Comparison of ENCODE assay signal across 15 cellular contexts in genomic region chr1:108080448-108080847, GRCh38.
DNase-seq lines count a peak whose midpoint lies in the region; ATAC-seq and TF ChIP-seq lines count a peak whose summit lies in the region.
"Had no signal": no experiment of that assay in that cellular context is flagged by ENCODE, and none has a peak within 500 bp of the region (broad histone marks: within the 10 kb centered on the region; RNA-seq: fewer than 3 reads in every experiment).

No MANE protein-coding gene starts in this region.

- peak overlapping the region; percentile 59 for H3K4me2 ChIP-seq in DND-41 (ENCODE audit: insufficient read depth, low read length)

- ATAC-seq in DND-41 (ENCODE audit: insufficient read depth, low read depth) (peak; percentile 15; the same call in 1 of the 3 replicates), GM19328 (IDR thresholded peaks at IDR 0.05; ENCODE audit: unreplicated experiment) (no peak)
- peak; percentile 82 for ATAC-seq in activated naive CD8-positive, alpha-beta T cell treated with anti-CD3 and anti-CD28 coated beads, Interleukin-2, amount 50 U/mL, for 24 hours

- peak overlapping the region; percentile 75 for H3K27ac ChIP-seq in DND-41 (ENCODE audit: low read length)
- H3K27ac ChIP-seq: ovary had no signal

- H3K9me3 ChIP-seq in DND-41 (ENCODE audit: insufficient read depth, low read length, severe bottlenecking), result no peaks in the 10 kb centered on the region
- H3K9me3 ChIP-seq: ovary had no signal

- peaks cover 7% of the 10 kb centered on the region for H3K9me3 Mint-ChIP-seq in activated CD4-positive, alpha-beta T cell treated with anti-CD3 and anti-CD28 coated beads, Interleukin-2, amount 10 ng/mL, durations not matched to agents 24 days and 14 days
- peaks cover 9% of the 10 kb centered on the region for H3K9me3 Mint-ChIP-seq in activated naive CD8-positive, alpha-beta T cell treated with anti-CD3 and anti-CD28 coated beads, Interleukin-2, amount 50 U/mL, for 24 hours
- H3K9me3 Mint-ChIP-seq in progenitor cell of endocrine pancreas (ENCODE audit: low read depth), result no peaks in the 10 kb centered on the region
- H3K9me3 Mint-ChIP-seq: CD14-positive monocyte had no signal

- H3K4me3 ChIP-seq in DND-41 (ENCODE audit: low read depth in 1 of 2, low read length in 2 of 2), result no peak overlapping the region
- H3K4me3 ChIP-seq: ovary had no signal

- intact Hi-C loops in activated CD4-positive, alpha-beta T cell treated with anti-CD3 and anti-CD28 coated beads, Interleukin-2, amount 10 ng/mL, durations not matched to agents 24 days and 14 days (cut with micrococcal nuclease), result loop anchor here (1.0 kb wide), 1 partner anchor 145 kb away; no protein-coding TSS in a partner anchor

- H4K20me1 ChIP-seq in DND-41 (ENCODE audit: insufficient read depth, low read length), result no peaks in the 10 kb centered on the region

- H2AFZ ChIP-seq in DND-41 (ENCODE audit: low read depth, low read length), result 0 out of 2 replicates have a peak overlapping the region, but pooled peaks have one; percentile 1

- H3K9ac ChIP-seq in DND-41 (ENCODE audit: low read depth, low read length), result peak overlapping the region; percentile 39; the same call in 1 of the 2 replicates

- H3K4me3 Mint-ChIP-seq in activated CD4-positive, alpha-beta T cell treated with anti-CD3 and anti-CD28 coated beads, Interleukin-2, amount 10 ng/mL, durations not matched to agents 24 days and 14 days, result peak overlapping the region; percentile 30
- peak overlapping the region; percentile 21 for H3K4me3 Mint-ChIP-seq in activated naive CD8-positive, alpha-beta T cell treated with anti-CD3 and anti-CD28 coated beads, Interleukin-2, amount 50 U/mL, for 24 hours
- H3K4me3 Mint-ChIP-seq in progenitor cell of endocrine pancreas (ENCODE audit: low read depth), result no peak overlapping the region
- H3K4me3 Mint-ChIP-seq: CD14-positive monocyte had no signal

- peak; percentile 54 for DNase-seq in DND-41
- peak; percentile 63 for DNase-seq in activated CD4-positive, alpha-beta T cell treated with anti-CD3 and anti-CD28 coated beads, Interleukin-2, amount 10 ng/mL, durations not matched to agents 24 days and 14 days
- DNase-seq in activated naive CD8-positive, alpha-beta T cell treated with anti-CD3 and anti-CD28 coated beads, Interleukin-2, amount 50 U/mL, for 24 hours, result peak; percentile 60
- peak; percentile 21 to 36 for DNase-seq in stimulated activated CD8-positive, alpha-beta memory T cell treated with anti-CD3 and anti-CD28 coated beads, Interleukin-15, amount 100 ng/mL, for 48 hours (ENCODE audit: low read depth in 2 of 2)
- no peak for DNase-seq in progenitor cell of endocrine pancreas (ENCODE audit: low spot score, unreplicated experiment)
- no peak for DNase-seq in T1000 (lab: John Stamatoyannopoulos, UW)
- DNase-seq: amygdala, cortex of kidney, GDM1, HCEC 1CT, MM.1S, NCI-H2171, ovary had no signal

- H3K27me3 Mint-ChIP-seq in activated CD4-positive, alpha-beta T cell treated with anti-CD3 and anti-CD28 coated beads, Interleukin-2, amount 10 ng/mL, durations not matched to agents 24 days and 14 days, result no peaks in the 10 kb centered on the region
- H3K27me3 Mint-ChIP-seq in activated naive CD8-positive, alpha-beta T cell treated with anti-CD3 and anti-CD28 coated beads, Interleukin-2, amount 50 U/mL, for 24 hours, result no peaks in the 10 kb centered on the region
- H3K27me3 Mint-ChIP-seq in progenitor cell of endocrine pancreas, result peaks cover 9% of the 10 kb centered on the region

- H3K36me3 ChIP-seq in DND-41 (ENCODE audit: insufficient read depth, low read length), result no peaks in the 10 kb centered on the region
- H3K36me3 ChIP-seq: ovary had no signal

- peaks cover 73% of the 10 kb centered on the region for H3K4me1 ChIP-seq in DND-41 (ENCODE audit: insufficient read depth, low read length)

- TF ChIP-seq CTCF in DND-41 (IDR thresholded peaks at IDR 0.05; ENCODE audit: borderline replicate concordance, extremely low read depth, low read length, poor library complexity, severe bottlenecking) (no peak), progenitor cell of endocrine pancreas (IDR thresholded peaks at IDR 0.05; ENCODE audit: unreplicated experiment) (no peak)

- H3K4me1 Mint-ChIP-seq in activated CD4-positive, alpha-beta T cell treated with anti-CD3 and anti-CD28 coated beads, Interleukin-2, amount 10 ng/mL, durations not matched to agents 24 days and 14 days, result peaks cover 55% of the 10 kb centered on the region
- H3K4me1 Mint-ChIP-seq in activated naive CD8-positive, alpha-beta T cell treated with anti-CD3 and anti-CD28 coated beads, Interleukin-2, amount 50 U/mL, for 24 hours, result peaks cover 69% of the 10 kb centered on the region
- peaks cover 12% of the 10 kb centered on the region for H3K4me1 Mint-ChIP-seq in progenitor cell of endocrine pancreas (ENCODE audit: low read depth)

- no peaks in the 10 kb centered on the region for H3K36me3 Mint-ChIP-seq in activated CD4-positive, alpha-beta T cell treated with anti-CD3 and anti-CD28 coated beads, Interleukin-2, amount 10 ng/mL, durations not matched to agents 24 days and 14 days (ENCODE audit: low read depth)
- H3K36me3 Mint-ChIP-seq in activated naive CD8-positive, alpha-beta T cell treated with anti-CD3 and anti-CD28 coated beads, Interleukin-2, amount 50 U/mL, for 24 hours (ENCODE audit: low read depth), result peaks cover 5% of the 10 kb centered on the region
- no peaks in the 10 kb centered on the region for H3K36me3 Mint-ChIP-seq in progenitor cell of endocrine pancreas (ENCODE audit: insufficient read depth)

- no peaks in the 10 kb centered on the region for H3K27me3 ChIP-seq in DND-41 (ENCODE audit: insufficient read depth, low read length, poor library complexity)
- H3K27me3 ChIP-seq: ovary had no signal

- no peaks in the 10 kb centered on the region for H3K79me2 ChIP-seq in DND-41 (ENCODE audit: insufficient read depth, low read length)

- H3K27ac Mint-ChIP-seq in activated CD4-positive, alpha-beta T cell treated with anti-CD3 and anti-CD28 coated beads, Interleukin-2, amount 10 ng/mL, durations not matched to agents 24 days and 14 days, result peak overlapping the region; percentile 51
- H3K27ac Mint-ChIP-seq in activated naive CD8-positive, alpha-beta T cell treated with anti-CD3 and anti-CD28 coated beads, Interleukin-2, amount 50 U/mL, for 24 hours, result peak overlapping the region; percentile 84
- H3K27ac Mint-ChIP-seq in progenitor cell of endocrine pancreas, result no peak overlapping the region

Comparison
In these comparisons a context has a peak if more than half of its experiments do, and no peak if none do; other contexts are left out.
1. DNase-seq: peak in DND-41 (single experiment), activated CD4-positive, alpha-beta T cell treated with anti-CD3 and anti-CD28 coated beads, Interleukin-2, amount 10 ng/mL, durations not matched to agents 24 days and 14 days (single experiment), activated naive CD8-positive, alpha-beta T cell treated with anti-CD3 and anti-CD28 coated beads, Interleukin-2, amount 50 U/mL, for 24 hours (single experiment) and stimulated activated CD8-positive, alpha-beta memory T cell treated with anti-CD3 and anti-CD28 coated beads, Interleukin-15, amount 100 ng/mL, for 48 hours (2 of 2); none in progenitor cell of endocrine pancreas (single experiment) and T1000 (single experiment).